8 cellular contexts compared by ENCODE assay signal in the genomic region with DNA sequence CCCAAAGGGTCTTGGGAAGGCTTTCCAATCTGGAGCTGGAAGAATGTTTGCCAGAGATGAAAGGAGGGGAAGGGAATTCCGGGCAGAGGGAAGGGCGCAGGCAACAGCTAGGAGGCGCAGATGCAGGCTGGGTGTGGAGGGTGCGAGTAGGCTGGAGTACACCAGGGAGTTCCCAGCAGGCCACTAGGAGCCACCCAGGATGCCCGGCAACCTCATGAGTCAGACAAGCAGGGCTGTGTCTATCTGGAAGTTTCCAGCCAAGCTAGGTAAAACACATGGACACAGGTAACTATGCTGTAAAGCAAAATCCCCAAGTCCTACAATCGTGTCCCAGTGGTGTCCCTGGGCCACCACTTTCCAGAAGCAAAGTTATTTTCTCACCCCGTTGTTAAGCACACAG. TPM values are rescaled to one million over a fixed set of nuclear protein-coding genes. Genes with fewer than 3 reads are reported as not detected.
A peak's percentile ranks its signal among the peaks of the same experiment; 100 is the strongest.
DNase-seq lines count a peak whose midpoint lies in the region; ATAC-seq, FAIRE-seq and TF ChIP-seq lines count a peak whose summit lies in the region.

No MANE protein-coding gene starts in this region.

- H3K4me3 ChIP-seq in upper lobe of right lung, result peak overlapping the region; percentile 52

- no peaks in the 10 kb centered on the region for H3K36me3 ChIP-seq in upper lobe of right lung

- peaks cover 12% of the 10 kb centered on the region for H3K27me3 Mint-ChIP-seq in activated naive CD4-positive, alpha-beta T cell treated with anti-CD3 and anti-CD28 coated beads for 36 hours (ENCODE audit: low read depth)
- peaks cover 13% of the 10 kb centered on the region for H3K27me3 Mint-ChIP-seq in activated naive CD8-positive, alpha-beta T cell treated with anti-CD3 and anti-CD28 coated beads for 36 hours

- CTCF ChIA-PET in activated naive CD4-positive, alpha-beta T cell treated with anti-CD3 and anti-CD28 coated beads for 36 hours (lab: Charles Lee), result interaction anchor here (0.6 to 1.5 kb wide), 4 partner anchors 11 to 201 kb away, joined by 3 to 4 read pairs (median 3); no protein-coding TSS in a partner anchor

- peak overlapping the region; percentile 13 for H3K27ac Mint-ChIP-seq in activated naive CD4-positive, alpha-beta T cell treated with anti-CD3 and anti-CD28 coated beads for 36 hours
- no peak overlapping the region for H3K27ac Mint-ChIP-seq in activated naive CD8-positive, alpha-beta T cell treated with anti-CD3 and anti-CD28 coated beads for 36 hours

- H3K4me1 Mint-ChIP-seq in activated naive CD4-positive, alpha-beta T cell treated with anti-CD3 and anti-CD28 coated beads for 36 hours (ENCODE audit: low read depth), result peaks cover 29% of the 10 kb centered on the region
- peaks cover 25% of the 10 kb centered on the region for H3K4me1 Mint-ChIP-seq in activated naive CD8-positive, alpha-beta T cell treated with anti-CD3 and anti-CD28 coated beads for 36 hours

- no peaks in the 10 kb centered on the region for H3K9me3 Mint-ChIP-seq in activated naive CD4-positive, alpha-beta T cell treated with anti-CD3 and anti-CD28 coated beads for 36 hours
- no peaks in the 10 kb centered on the region for H3K9me3 Mint-ChIP-seq in activated naive CD8-positive, alpha-beta T cell treated with anti-CD3 and anti-CD28 coated beads for 36 hours

- FAIRE-seq in D721Med (lab: Jason Lieb, UNC), result no peak

- peaks cover 1% of the 10 kb centered on the region for H3K36me3 Mint-ChIP-seq in activated naive CD4-positive, alpha-beta T cell treated with anti-CD3 and anti-CD28 coated beads for 36 hours (ENCODE audit: low read depth)
- H3K36me3 Mint-ChIP-seq in activated naive CD8-positive, alpha-beta T cell treated with anti-CD3 and anti-CD28 coated beads for 36 hours, result no peaks in the 10 kb centered on the region

- peak; percentile 5 for ATAC-seq in upper lobe of right lung

- H3K27me3 ChIP-seq in upper lobe of right lung, result peaks cover 17% of the 10 kb centered on the region

- peak overlapping the region; percentile 86 for H3K27ac ChIP-seq in upper lobe of right lung

- peak; percentile 46 for DNase-seq in activated naive CD4-positive, alpha-beta T cell treated with anti-CD3 and anti-CD28 coated beads for 36 hours
- DNase-seq in activated naive CD4-positive, alpha-beta T cell treated with Interleukin-2 at 50 U/mL for 16 hours, result no peak
- no peak for DNase-seq in activated naive CD8-positive, alpha-beta T cell treated with anti-CD3 and anti-CD28 coated beads for 36 hours
- DNase-seq in kidney tubule cell (ENCODE audit: low spot score), result peak; percentile 84
- peak; percentile 66 for DNase-seq in upper lobe of right lung
- no peak for DNase-seq in D721Med (ENCODE audit: insufficient read length, low spot score)
- DNase-seq in NCI-H2171 treated with DMSO at 0.1 percent for 48 hours (lab: John Stamatoyannopoulos, UW), result no peak
- no peak for DNase-seq in NCI-H1436 (lab: John Stamatoyannopoulos, UW)

- H3K4me3 Mint-ChIP-seq in activated naive CD4-positive, alpha-beta T cell treated with anti-CD3 and anti-CD28 coated beads for 36 hours, result peak overlapping the region; percentile 77
- peak overlapping the region; percentile 80 for H3K4me3 Mint-ChIP-seq in activated naive CD8-positive, alpha-beta T cell treated with anti-CD3 and anti-CD28 coated beads for 36 hours

- peaks cover 6% of the 10 kb centered on the region for H3K4me1 ChIP-seq in upper lobe of right lung

- intact Hi-C loops in activated naive CD4-positive, alpha-beta T cell treated with anti-CD3 and anti-CD28 coated beads for 36 hours (cut with micrococcal nuclease), result loop anchor here (2.0 kb wide), 1 partner anchor 46 kb away; a partner anchor contains a TSS
- intact Hi-C loops in upper lobe of right lung (cut with DNase I), result no loop called here

- TF ChIP-seq CTCF in upper lobe of right lung (IDR thresholded peaks at IDR 0.05), result no peak
- TF ChIP-seq CTCF in D721Med (IDR thresholded peaks at IDR 0.05; ENCODE audit: insufficient read depth, missing control alignments), result no peak

- H3K9me3 ChIP-seq in upper lobe of right lung, result no peaks in the 10 kb centered on the region

RNA-seq across cellular contexts. Expression of a gene that starts 1.0 kb away (rescaled TPM):
- total RNA-seq in activated naive CD4-positive, alpha-beta T cell treated with anti-CD3 and anti-CD28 coated beads for 36 hours, result 10 to 100 TPM; 12.2 to 15.2 TPM
- 10 to 100 TPM; 20.0 to 22.0 TPM for total RNA-seq in activated naive CD8-positive, alpha-beta T cell treated with anti-CD3 and anti-CD28 coated beads for 36 hours
- total RNA-seq in upper lobe of right lung, result 218 TPM

RNA-seq across cellular contexts. Expression of a gene that starts 21.6 kb away (rescaled TPM):
- under 1 TPM; 0.19 to 0.37 TPM for total RNA-seq in activated naive CD4-positive, alpha-beta T cell treated with anti-CD3 and anti-CD28 coated beads for 36 hours
- total RNA-seq in activated naive CD8-positive, alpha-beta T cell treated with anti-CD3 and anti-CD28 coated beads for 36 hours, result not detected
- not detected for total RNA-seq in upper lobe of right lung

Comparison
In these comparisons a context has a peak if more than half of its experiments do, and no peak if none do; other contexts are left out.
1. DNase-seq: peak in activated naive CD4-positive, alpha-beta T cell treated with anti-CD3 and anti-CD28 coated beads for 36 hours (single experiment), kidney tubule cell (single experiment) and upper lobe of right lung (single experiment); none in activated naive CD4-positive, alpha-beta T cell treated with Interleukin-2 at 50 U/mL for 16 hours (single experiment), activated naive CD8-positive, alpha-beta T cell treated with anti-CD3 and anti-CD28 coated beads for 36 hours (single experiment), D721Med (single experiment), NCI-H2171 treated with DMSO at 0.1 percent for 48 hours (single experiment) and NCI-H1436 (single experiment).